8 cellular contexts compared by ENCODE assay signal in genomic region chr1:203649551-203650011, GRCh38. TPM values are rescaled to one million over a fixed set of nuclear protein-coding genes. Genes with fewer than 3 reads are reported as not detected.
DNase-seq lines count a peak whose midpoint lies in the region; ATAC-seq and TF ChIP-seq lines count a peak whose summit lies in the region.

No MANE protein-coding gene starts in this region.

- H3K36me3 ChIP-seq in right atrium auricular region = no peaks in the 10 kb centered on the region
- H3K36me3 ChIP-seq in OCI-LY1 (ENCODE audit: insufficient read depth, low read length) = no peaks in the 10 kb centered on the region; the same call in 1 of the 2 replicates
- H3K36me3 ChIP-seq in effector memory CD4-positive, alpha-beta T cell (ENCODE audit: control insufficient read depth, insufficient read depth, low read length) = peaks cover 3% of the 10 kb centered on the region
- peaks cover 0 to 7% of the 10 kb centered on the region in 2 donors for H3K36me3 ChIP-seq in left lung

- ATAC-seq in Right ventricle myocardium superior (ENCODE audit: poor library complexity) = no peak
- ATAC-seq in stimulated activated memory B cell treated with anti-CD40 and anti-IgM and Interleukin-4, amounts not matched to agents 10 μg/mL and 1 μg/mL and 100 μg/mL, for 72 hours = peak; percentile 73
- no peak for ATAC-seq in left lung

- no peaks in the 10 kb centered on the region for H3K9me3 ChIP-seq in right atrium auricular region
- H3K9me3 ChIP-seq in OCI-LY1 (ENCODE audit: low read length) = no peaks in the 10 kb centered on the region
- no peaks in the 10 kb centered on the region for H3K9me3 ChIP-seq in effector memory CD4-positive, alpha-beta T cell (ENCODE audit: control insufficient read depth, low read length)
- H3K9me3 ChIP-seq in left lung = no peaks in the 10 kb centered on the region

- H3K4me3 ChIP-seq in right atrium auricular region (no peak overlapping the region), OCI-LY1 (ENCODE audit: low read depth, low read length, poor library complexity, severe bottlenecking) (no peak overlapping the region), left lung (no peak overlapping the region)
- H3K4me3 ChIP-seq in effector memory CD4-positive, alpha-beta T cell (ENCODE audit: insufficient read depth, low read depth, low read length, poor library complexity, severe bottlenecking) = peak overlapping the region; percentile 45

- H3K27me3 ChIP-seq in right atrium auricular region (no peaks in the 10 kb centered on the region), OCI-LY1 (ENCODE audit: insufficient read depth, low read length) (no peaks in the 10 kb centered on the region), left lung (no peaks in the 10 kb centered on the region)
- no peaks in the 10 kb centered on the region for H3K27me3 ChIP-seq in effector memory CD4-positive, alpha-beta T cell (replicated peaks; ENCODE audit: control insufficient read depth, insufficient read depth, low read length, poor library complexity, severe bottlenecking)

- no peaks in the 10 kb centered on the region for H3F3A ChIP-seq in OCI-LY1 (ENCODE audit: insufficient read depth, low read length)

- H3K27ac ChIP-seq in right atrium auricular region = peak overlapping the region; percentile 70 to 81
- H3K27ac ChIP-seq in OCI-LY1 (ENCODE audit: low read depth, low read length, poor library complexity, severe bottlenecking) = no peak overlapping the region
- peak overlapping the region; percentile 92 for H3K27ac ChIP-seq in effector memory CD4-positive, alpha-beta T cell (ENCODE audit: insufficient read depth, low read length, poor library complexity, severe bottlenecking)
- H3K27ac ChIP-seq in left lung = no peak overlapping the region

- intact Hi-C loops in Right ventricle myocardium superior (cut with DNase I) (no loop called here), left lung (cut with DNase I) (no loop called here), CD14-positive monocyte (cut with micrococcal nuclease) (no loop called here)

- H3K9me2 ChIP-seq in OCI-LY1 (ENCODE audit: low read depth, low read length) = no peaks in the 10 kb centered on the region

- no peaks in the 10 kb centered on the region for H4K20me1 ChIP-seq in OCI-LY1 (ENCODE audit: insufficient read depth, low read length)

- no peaks in the 10 kb centered on the region for H3K9me3 Mint-ChIP-seq in stimulated activated memory B cell treated with anti-CD40 and anti-IgM and Interleukin-4, amounts not matched to agents 10 μg/mL and 1 μg/mL and 100 μg/mL, for 72 hours
- no peaks in the 10 kb centered on the region for H3K9me3 Mint-ChIP-seq in CD14-positive monocyte

- H3K9ac ChIP-seq in OCI-LY1 (ENCODE audit: low read length) = no peak overlapping the region

- H3K4me2 ChIP-seq in OCI-LY1 (ENCODE audit: low read length) = peak overlapping the region; percentile 60; the same call in 1 of the 2 replicates

- TF ChIP-seq CTCF in right atrium auricular region (IDR thresholded peaks at IDR 0.05) (no peak), OCI-LY1 (IDR thresholded peaks at IDR 0.05; ENCODE audit: low read length) (no peak), left lung (IDR thresholded peaks at IDR 0.05) (no peak), CD14-positive monocyte (IDR thresholded peaks at IDR 0.05) (no peak)

- H3K4me3 Mint-ChIP-seq in stimulated activated memory B cell treated with anti-CD40 and anti-IgM and Interleukin-4, amounts not matched to agents 10 μg/mL and 1 μg/mL and 100 μg/mL, for 72 hours = peak overlapping the region; percentile 76
- peak overlapping the region in 1 of 2 donors; percentile 76 for H3K4me3 Mint-ChIP-seq in CD14-positive monocyte

- H3K36me3 Mint-ChIP-seq in stimulated activated memory B cell treated with anti-CD40 and anti-IgM and Interleukin-4, amounts not matched to agents 10 μg/mL and 1 μg/mL and 100 μg/mL, for 72 hours = no peaks in the 10 kb centered on the region
- H3K36me3 Mint-ChIP-seq in CD14-positive monocyte = peaks cover 10 to 29% of the 10 kb centered on the region in 2 donors

- H3K79me2 ChIP-seq in OCI-LY1 (ENCODE audit: insufficient read depth, low read length) = no peaks in the 10 kb centered on the region

- peaks cover 0 to 72% of the 10 kb centered on the region in 2 donors for H3K4me1 ChIP-seq in right atrium auricular region
- H3K4me1 ChIP-seq in OCI-LY1 (ENCODE audit: insufficient read depth, low read length, severe bottlenecking) = peaks cover 19% of the 10 kb centered on the region
- H3K4me1 ChIP-seq in effector memory CD4-positive, alpha-beta T cell (ENCODE audit: control insufficient read depth, insufficient read depth, low read length, poor library complexity, severe bottlenecking) = peaks cover 62% of the 10 kb centered on the region
- peaks cover 35 to 73% of the 10 kb centered on the region in 2 donors for H3K4me1 ChIP-seq in left lung

- peak overlapping the region; percentile 85 for H3K27ac Mint-ChIP-seq in stimulated activated memory B cell treated with anti-CD40 and anti-IgM and Interleukin-4, amounts not matched to agents 10 μg/mL and 1 μg/mL and 100 μg/mL, for 72 hours
- peak overlapping the region in 1 of 7 donors; percentile 35 for H3K27ac Mint-ChIP-seq in CD14-positive monocyte

- H3K27me3 Mint-ChIP-seq in stimulated activated memory B cell treated with anti-CD40 and anti-IgM and Interleukin-4, amounts not matched to agents 10 μg/mL and 1 μg/mL and 100 μg/mL, for 72 hours = no peaks in the 10 kb centered on the region
- H3K27me3 Mint-ChIP-seq in CD14-positive monocyte (ENCODE audit: low read depth in 3 of 3) = peaks cover 2 to 4% (median 3%) of the 10 kb centered on the region in 3 donors

- no peak overlapping the region for H2AFZ ChIP-seq in OCI-LY1 (ENCODE audit: low read length)

- DNase-seq in right atrium auricular region (ENCODE audit: low spot score) = no peak
- DNase-seq in Right ventricle myocardium superior = no peak
- DNase-seq in effector memory CD4-positive, alpha-beta T cell = peak; percentile 39 to 55 (median 52)
- no peak for DNase-seq in left lung
- DNase-seq in CD14-positive monocyte (ENCODE audit: low spot score) = no peak
- DNase-seq in NCI-H1694 treated with DMSO at 0.1 percent for 48 hours (lab: John Stamatoyannopoulos, UW) = no peak

- H3K4me1 Mint-ChIP-seq in stimulated activated memory B cell treated with anti-CD40 and anti-IgM and Interleukin-4, amounts not matched to agents 10 μg/mL and 1 μg/mL and 100 μg/mL, for 72 hours = peaks cover 49% of the 10 kb centered on the region
- H3K4me1 Mint-ChIP-seq in CD14-positive monocyte = peaks cover 37% of the 10 kb centered on the region

RNA-seq across cellular contexts. Expression of gene ATP2B4, which starts 22.9 kb away (rescaled TPM):
- total RNA-seq in right atrium auricular region = 100 to 1,000 TPM in 1 of 2 donors, 10 to 100 TPM in 1; 86.1 to 171 TPM
- total RNA-seq in Right ventricle myocardium superior = 62.9 TPM
- total RNA-seq in left lung = 100 to 1,000 TPM; 109 to 128 TPM
- 10 to 100 TPM in 1 of 2 donors, 1 to 10 TPM in 1; 7.8 to 13.2 TPM for polyA plus RNA-seq in CD14-positive monocyte

Comparison
In these comparisons a context has a peak if more than half of its experiments do, and no peak if none do; other contexts are left out.
1. DNase-seq: peak in effector memory CD4-positive, alpha-beta T cell (3 of 3); none in right atrium auricular region (single experiment), Right ventricle myocardium superior (single experiment), left lung (0 of 2), CD14-positive monocyte (single experiment) and NCI-H1694 treated with DMSO at 0.1 percent for 48 hours (single experiment).
2. H3K27ac ChIP-seq: peak in right atrium auricular region (2 of 2) and effector memory CD4-positive, alpha-beta T cell (single experiment); none in OCI-LY1 (single experiment) and left lung (0 of 2).